Comparison of ENCODE assay signal across 10 cellular contexts in the genomic region with DNA sequence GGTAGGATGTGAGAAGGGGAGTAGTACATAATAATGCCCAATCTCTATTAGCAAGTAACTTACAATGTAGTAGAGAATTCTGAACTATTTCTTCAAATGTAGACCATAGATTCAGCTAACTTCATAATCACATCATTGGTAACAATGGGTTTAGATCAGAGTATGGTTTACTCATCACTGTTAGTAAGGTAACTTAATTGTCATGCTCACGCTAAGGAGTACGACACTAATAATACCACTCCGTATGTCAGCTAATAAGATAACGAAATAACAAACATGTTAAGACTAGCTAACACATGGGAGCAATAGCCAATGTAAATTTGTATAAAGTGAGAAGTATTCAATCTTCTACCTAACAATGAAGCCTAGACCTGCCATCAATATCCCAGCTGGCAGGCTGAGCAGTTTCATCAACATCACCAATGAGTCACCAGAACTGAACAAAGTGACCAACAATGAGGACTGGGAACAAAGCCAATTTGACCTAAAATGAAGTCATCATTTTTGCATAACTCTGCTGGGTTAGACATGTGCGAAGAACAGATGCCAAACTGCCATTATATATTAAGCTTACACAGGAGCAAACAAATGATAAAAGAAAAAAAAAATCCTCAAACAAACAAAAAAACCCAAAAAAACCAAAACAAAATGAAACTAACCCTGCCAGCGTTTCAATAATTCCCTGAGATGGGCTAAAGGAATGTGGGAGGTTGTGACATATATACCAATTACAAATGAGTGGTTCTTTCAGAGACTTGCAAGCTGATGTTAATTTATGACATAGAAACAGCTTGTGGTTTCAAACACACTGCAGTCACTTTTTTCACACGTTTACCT. TPM values are rescaled to one million over a fixed set of nuclear protein-coding genes. Genes with fewer than 3 reads are reported as not detected.
A peak's percentile ranks its signal among the peaks of the same experiment; 100 is the strongest.
DNase-seq lines count a peak whose midpoint lies in the region; ATAC-seq and TF ChIP-seq lines count a peak whose summit lies in the region.
"Had no signal": no experiment of that assay in that cellular context is flagged by ENCODE, and none has a peak within 500 bp of the region (broad histone marks: within the 10 kb centered on the region; RNA-seq: fewer than 3 reads in every experiment).

No MANE protein-coding gene starts in this region.

- intact Hi-C loops in CD14-positive monocyte (cut with micrococcal nuclease) (no loop called here), upper lobe of right lung (cut with DNase I) (no loop called here)

- H3K27ac Mint-ChIP-seq in CD14-positive monocyte: peak overlapping the region in 3 of 7 donors; percentile 18 to 71 (median 26)
- peak overlapping the region; percentile 13 to 95 (median 81) for H3K27ac Mint-ChIP-seq in brain
- H3K27ac Mint-ChIP-seq: IgD-negative memory B cell had no signal

- no peaks in the 10 kb centered on the region for H3K9me3 Mint-ChIP-seq in CD14-positive monocyte
- no peaks in the 10 kb centered on the region for H3K9me3 Mint-ChIP-seq in brain
- H3K9me3 Mint-ChIP-seq: IgD-negative memory B cell, naive B cell had no signal

- peak; percentile 55 for DNase-seq in CD14-positive monocyte (ENCODE audit: low spot score)
- peak; percentile 92 for DNase-seq in NCI-H446 treated with DMSO at 0.1 percent for 48 hours (lab: John Stamatoyannopoulos, UW)
- DNase-seq in left lobe of liver (ENCODE audit: low spot score): no peak
- no peak for DNase-seq in upper lobe of right lung
- DNase-seq in cerebellar nuclear complex (lab: John Stamatoyannopoulos, UW): no peak
- DNase-seq: naive B cell had no signal

- no peak overlapping the region for H3K27ac ChIP-seq in upper lobe of right lung

- H3K4me1 Mint-ChIP-seq in CD14-positive monocyte (peaks cover 12% of the 10 kb centered on the region), brain (peaks cover 39% of the 10 kb centered on the region)

- H3K36me3 Mint-ChIP-seq in CD14-positive monocyte (peaks cover 49 to 52% of the 10 kb centered on the region in 2 donors), brain (peaks cover 64% of the 10 kb centered on the region)

- TF ChIP-seq CTCF in CD14-positive monocyte (IDR thresholded peaks at IDR 0.05): no peak
- no peak for TF ChIP-seq CTCF in brain (conservative IDR thresholded peaks at IDR 0.05)
- TF ChIP-seq CTCF in upper lobe of right lung (IDR thresholded peaks at IDR 0.05): no peak

- peaks cover 19% of the 10 kb centered on the region for H3K36me3 ChIP-seq in upper lobe of right lung

- H3K4me3 Mint-ChIP-seq in CD14-positive monocyte (no peak overlapping the region), brain (peak overlapping the region in 1 of 5 experiments; percentile 62)
- H3K4me3 Mint-ChIP-seq: IgD-negative memory B cell, naive B cell had no signal

- ATAC-seq in GM19035 (IDR thresholded peaks at IDR 0.05; ENCODE audit: unreplicated experiment) (peak; percentile 59), HG03196 (IDR thresholded peaks at IDR 0.05; ENCODE audit: unreplicated experiment) (peak; percentile 77), left lobe of liver (peak; percentile 29), upper lobe of right lung (peak; percentile 67)

- H3K27me3 ChIP-seq in upper lobe of right lung: no peaks in the 10 kb centered on the region

- peaks cover 0 to 2% (median 0%) of the 10 kb centered on the region in 3 donors for H3K27me3 Mint-ChIP-seq in CD14-positive monocyte (ENCODE audit: low read depth in 3 of 3)
- H3K27me3 Mint-ChIP-seq in brain: no peaks in the 10 kb centered on the region
- H3K27me3 Mint-ChIP-seq: IgD-negative memory B cell, naive B cell had no signal

- H3K4me1 ChIP-seq in upper lobe of right lung: peaks cover 8% of the 10 kb centered on the region

- H3K9me3 ChIP-seq in upper lobe of right lung: no peaks in the 10 kb centered on the region

- no peak overlapping the region for H3K4me3 ChIP-seq in upper lobe of right lung

RNA-seq across cellular contexts. Expression of gene CCDC141, which starts 56.6 kb away (rescaled TPM):
- polyA plus RNA-seq in CD14-positive monocyte (not detected), brain (ENCODE audit: insufficient read depth, low read depth, low replicate concordance) (not detected)
- total RNA-seq in left lobe of liver (0.38 TPM), upper lobe of right lung (25.7 TPM)

Comparison
In these comparisons a context has a peak if more than half of its experiments do, and no peak if none do; other contexts are left out.
1. DNase-seq: peak in CD14-positive monocyte (single experiment) and NCI-H446 treated with DMSO at 0.1 percent for 48 hours (single experiment); none in left lobe of liver (single experiment), upper lobe of right lung (single experiment) and cerebellar nuclear complex (0 of 2).
2. RNA of gene CCDC141, which starts 56.6 kb away (total RNA-seq): 25.7 TPM in upper lobe of right lung (single experiment); 0.38 TPM in left lobe of liver (single experiment); every median in the first group is over 10 times any median in the second.
3. Peak in every context shown above with its lines, with median percentiles within 50 percentile points of each other: ATAC-seq.